ENCODE assay signal across 9 cellular contexts in the genomic region with DNA sequence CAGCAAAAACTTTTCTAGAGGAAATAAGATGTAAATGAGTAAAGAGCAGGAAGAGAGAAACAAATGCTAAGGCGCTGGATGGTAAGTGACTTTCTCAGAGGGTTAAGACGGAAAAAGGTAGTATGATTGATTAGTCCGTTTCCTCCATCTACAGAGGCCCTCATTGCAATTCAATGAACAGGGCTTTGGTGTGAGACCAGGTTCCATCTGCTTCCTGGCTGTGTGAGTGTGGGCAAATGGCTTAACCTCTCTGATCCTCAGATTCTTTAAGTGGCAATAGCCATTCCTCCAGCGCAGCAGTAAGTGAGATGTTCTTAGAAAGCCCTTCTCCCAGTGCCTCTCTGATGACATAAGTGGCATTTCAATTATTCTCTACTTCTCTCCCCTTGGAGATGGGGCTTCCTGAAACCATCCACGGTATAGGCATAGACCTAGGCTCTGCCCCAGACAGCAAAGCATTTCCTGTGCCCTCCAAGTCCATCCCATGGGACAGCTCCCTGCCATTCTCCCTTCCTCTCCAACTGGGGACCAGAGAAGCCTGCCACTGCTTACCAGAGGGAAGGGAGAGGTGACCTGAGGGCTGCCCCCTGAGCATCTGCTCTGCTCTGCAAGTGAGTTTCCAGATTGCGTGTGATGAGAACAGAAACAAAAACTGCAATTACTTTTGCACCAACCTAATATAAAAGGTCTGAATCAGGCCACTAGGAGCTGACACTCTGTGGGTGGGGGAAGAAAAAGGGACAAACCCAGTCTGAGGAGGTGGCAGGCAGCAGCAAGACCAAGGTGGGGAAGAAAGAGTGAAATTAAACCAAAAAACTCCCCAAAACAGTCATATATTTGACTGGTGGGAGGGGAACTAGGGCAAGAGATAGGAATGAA. TPM values are rescaled to one million over a fixed set of nuclear protein-coding genes. Genes with fewer than 3 reads are reported as not detected.
DNase-seq lines count a peak whose midpoint lies in the region; ATAC-seq and TF ChIP-seq lines count a peak whose summit lies in the region.
"Had no signal": no experiment of that assay in that cellular context is flagged by ENCODE, and none has a peak within 500 bp of the region (broad histone marks: within the 10 kb centered on the region; RNA-seq: fewer than 3 reads in every experiment).

No MANE protein-coding gene starts in this region.

- no peak overlapping the region for H3K14ac ChIP-seq in neuronal stem cell (ENCODE audit: low read length)

- no peak overlapping the region for H2AFZ ChIP-seq in neuronal stem cell (ENCODE audit: low read length)

- H3K79me1 ChIP-seq in neuronal stem cell (ENCODE audit: low read depth, low read length): no peaks in the 10 kb centered on the region

- H3K36me3 ChIP-seq in CD8-positive, alpha-beta memory T cell (ENCODE audit: insufficient read depth, low read length): no peaks in the 10 kb centered on the region
- H3K36me3 ChIP-seq in tibial nerve (no peaks in the 10 kb centered on the region), neuronal stem cell (replicated peaks in 1 of 2; ENCODE audit: control insufficient read depth in 2 of 2, insufficient read depth in 2 of 2, low read length in 2 of 2) (no peaks in the 10 kb centered on the region)

- ATAC-seq in GM19351 (IDR thresholded peaks at IDR 0.05; ENCODE audit: unreplicated experiment): peak; percentile 73
- peak; percentile 50 for ATAC-seq in HG03097 (IDR thresholded peaks at IDR 0.05; ENCODE audit: low FRiP score, unreplicated experiment)
- no peak for ATAC-seq in Right ventricle myocardium inferior

- H3K27ac ChIP-seq in CD8-positive, alpha-beta memory T cell (ENCODE audit: low read depth, low read length): no peak overlapping the region
- H3K27ac ChIP-seq in tibial nerve (no peak overlapping the region), neuronal stem cell (replicated peaks; ENCODE audit: low read length) (no peak overlapping the region)

- no peak overlapping the region for H2AK5ac ChIP-seq in neuronal stem cell (ENCODE audit: low read depth, low read length)

- H3K4me3 ChIP-seq in CD8-positive, alpha-beta memory T cell (ENCODE audit: low read length): peak overlapping the region; percentile 21
- H3K4me3 ChIP-seq in tibial nerve: no peak overlapping the region
- no peak overlapping the region for H3K4me3 ChIP-seq in neuronal stem cell (ENCODE audit: low read length in 2 of 2)

- no peak for TF ChIP-seq POLR2A in tibial nerve (IDR thresholded peaks at IDR 0.05)

- TF ChIP-seq CTCF in tibial nerve (IDR thresholded peaks at IDR 0.05): no peak

- no peak for DNase-seq in CD8-positive, alpha-beta memory T cell
- DNase-seq in activated naive CD4-positive, alpha-beta T cell treated with anti-CD3 and anti-CD28 coated beads for 36 hours: peak; percentile 81
- DNase-seq in tibial nerve (ENCODE audit: low spot score in 2 of 2) (no peak), Right ventricle myocardium inferior (ENCODE audit: missing footprints) (no peak), neuronal stem cell (ENCODE audit: low spot score) (no peak), retina (no peak)
- DNase-seq: left cardiac atrium had no signal

- H2BK15ac ChIP-seq in neuronal stem cell (ENCODE audit: low read length): no peak overlapping the region

- H3K4me1 ChIP-seq in CD8-positive, alpha-beta memory T cell (ENCODE audit: insufficient read depth, low read length): peaks cover 48% of the 10 kb centered on the region
- no peaks in the 10 kb centered on the region for H3K4me1 ChIP-seq in tibial nerve
- no peaks in the 10 kb centered on the region for H3K4me1 ChIP-seq in neuronal stem cell (ENCODE audit: control insufficient read depth in 2 of 2, insufficient read depth in 1 of 2, low read depth in 1 of 2, low read length in 2 of 2)

- intact Hi-C loops in activated naive CD4-positive, alpha-beta T cell treated with anti-CD3 and anti-CD28 coated beads for 36 hours (cut with micrococcal nuclease): loop anchor here (1.0 to 2.0 kb wide), 11 partner anchors 18 to 211 kb away; no protein-coding TSS in a partner anchor
- intact Hi-C loops in Right ventricle myocardium inferior (cut with DNase I): no loop called here

- H4K8ac ChIP-seq in neuronal stem cell (ENCODE audit: low read depth, low read length): no peak overlapping the region

- no peak overlapping the region for H3K4ac ChIP-seq in neuronal stem cell (ENCODE audit: low read length)

- POLR2A ChIA-PET in CD8-positive, alpha-beta memory T cell (lab: Charles Lee): interaction anchor here (0.7 kb wide), 1 partner anchor 42 kb away, joined by 3 read pairs; no protein-coding TSS in a partner anchor

- H3K4me3 Mint-ChIP-seq in CD8-positive, alpha-beta memory T cell: peak overlapping the region in 6 of 7 donors; percentile 12 to 82 (median 38)
- peak overlapping the region; percentile 54 for H3K4me3 Mint-ChIP-seq in activated naive CD4-positive, alpha-beta T cell treated with anti-CD3 and anti-CD28 coated beads for 36 hours

- no peaks in the 10 kb centered on the region for H3K9me3 Mint-ChIP-seq in CD8-positive, alpha-beta memory T cell
- H3K9me3 Mint-ChIP-seq in activated naive CD4-positive, alpha-beta T cell treated with anti-CD3 and anti-CD28 coated beads for 36 hours: no peaks in the 10 kb centered on the region

- CTCF ChIA-PET in CD8-positive, alpha-beta memory T cell (lab: Charles Lee): no interaction called here
- CTCF ChIA-PET in activated naive CD4-positive, alpha-beta T cell treated with anti-CD3 and anti-CD28 coated beads for 36 hours (lab: Charles Lee): interaction anchor here (0.6 to 1.5 kb wide), 6 partner anchors 15 to 200 kb away, joined by 3 to 7 read pairs (median 3); no protein-coding TSS in a partner anchor

- no peak overlapping the region for H3K18ac ChIP-seq in neuronal stem cell (ENCODE audit: low read length)

- peak overlapping the region in 6 of 8 donors; percentile 43 to 92 (median 74) for H3K27ac Mint-ChIP-seq in CD8-positive, alpha-beta memory T cell
- H3K27ac Mint-ChIP-seq in activated naive CD4-positive, alpha-beta T cell treated with anti-CD3 and anti-CD28 coated beads for 36 hours: peak overlapping the region; percentile 91

- WGBS in tibial nerve, 2 donors: 81 to 89% methylated on average over 6 of the region's 6 CpGs
- WGBS in neuronal stem cell (ENCODE audit: extremely low coverage in 2 of 2, insufficient read length in 2 of 2, insufficient replicate concordance in 1 of 2), 2 donors: no CpG with 5 or more reads among the region's 6 CpGs

- no peak overlapping the region for H2BK12ac ChIP-seq in neuronal stem cell (ENCODE audit: low read length)

- H3K36me3 Mint-ChIP-seq in CD8-positive, alpha-beta memory T cell: peaks cover 0 to 4% (median 0%) of the 10 kb centered on the region in 3 donors
- no peaks in the 10 kb centered on the region for H3K36me3 Mint-ChIP-seq in activated naive CD4-positive, alpha-beta T cell treated with anti-CD3 and anti-CD28 coated beads for 36 hours (ENCODE audit: low read depth)

- H2BK120ac ChIP-seq in neuronal stem cell (ENCODE audit: low read depth, low read length): no peak overlapping the region

- TF ChIP-seq EP300 in tibial nerve (IDR thresholded peaks at IDR 0.05): no peak

- H3K27me3 ChIP-seq in CD8-positive, alpha-beta memory T cell (ENCODE audit: insufficient read depth, low read length, poor library complexity, severe bottlenecking): no peaks in the 10 kb centered on the region
- H3K27me3 ChIP-seq in tibial nerve (no peaks in the 10 kb centered on the region), neuronal stem cell (ENCODE audit: control insufficient read depth in 3 of 3, insufficient read depth in 3 of 3, low read depth in 1 of 3, low read length in 3 of 3) (peaks cover 0 to 4% (median 0%) of the 10 kb centered on the region in 3 experiments)

- H3K9me3 ChIP-seq in CD8-positive, alpha-beta memory T cell (ENCODE audit: low read length): no peaks in the 10 kb centered on the region
- H3K9me3 ChIP-seq in tibial nerve (no peaks in the 10 kb centered on the region), neuronal stem cell (replicated peaks in 1 of 2; ENCODE audit: control insufficient read depth in 2 of 2, insufficient read depth in 1 of 2, low read depth in 1 of 2, low read length in 2 of 2) (no peaks in the 10 kb centered on the region)

- H3K27me3 Mint-ChIP-seq in CD8-positive, alpha-beta memory T cell: no peaks in the 10 kb centered on the region
- H3K27me3 Mint-ChIP-seq in activated naive CD4-positive, alpha-beta T cell treated with anti-CD3 and anti-CD28 coated beads for 36 hours (ENCODE audit: low read depth): no peaks in the 10 kb centered on the region

- H3K23ac ChIP-seq in neuronal stem cell (ENCODE audit: low read depth, low read length, poor library complexity): no peak overlapping the region

- H3K4me2 ChIP-seq in neuronal stem cell (ENCODE audit: insufficient read depth, low read length, poor library complexity, severe bottlenecking): no peak overlapping the region

- H3K9ac ChIP-seq in neuronal stem cell (ENCODE audit: low read depth, low read length, poor library complexity): no peak overlapping the region

- H4K91ac ChIP-seq in neuronal stem cell (ENCODE audit: low read depth, low read length, poor library complexity): no peak overlapping the region

- peaks cover 40 to 60% (median 57%) of the 10 kb centered on the region in 3 donors for H3K4me1 Mint-ChIP-seq in CD8-positive, alpha-beta memory T cell
- peaks cover 65% of the 10 kb centered on the region for H3K4me1 Mint-ChIP-seq in activated naive CD4-positive, alpha-beta T cell treated with anti-CD3 and anti-CD28 coated beads for 36 hours (ENCODE audit: low read depth)

- H2BK5ac ChIP-seq in neuronal stem cell (ENCODE audit: low read length): no peak overlapping the region

RNA-seq across cellular contexts. Expression of gene CD44, which starts 12.7 kb away (rescaled TPM):
- total RNA-seq in CD8-positive, alpha-beta memory T cell: 100 to 1,000 TPM; 510 to 534 TPM
- polyA plus RNA-seq in CD8-positive, alpha-beta memory T cell: 338 TPM
- 100 to 1,000 TPM; 389 to 405 TPM for total RNA-seq in activated naive CD4-positive, alpha-beta T cell treated with anti-CD3 and anti-CD28 coated beads for 36 hours
- total RNA-seq in tibial nerve (100 to 1,000 TPM in 1 of 4 donors, 10 to 100 TPM in 3; 67.1 to 180 (median 84.8) TPM), Right ventricle myocardium inferior (19.9 TPM)
- 1.6 TPM for polyA plus RNA-seq in neuronal stem cell (2013, experiment 1 of 2)
- polyA plus RNA-seq in neuronal stem cell (2013, experiment 2 of 2): 0.75 TPM
